ENCODE assay signal across 24 cellular contexts in genomic region chr1:240824238-240824637, GRCh38.
"Had no signal": no experiment of that assay in that cellular context is flagged by ENCODE, and none has a peak within 500 bp of the region (broad histone marks: within the 10 kb centered on the region; RNA-seq: fewer than 3 reads in every experiment).

No MANE protein-coding gene starts in this region.

- H3K9me3 ChIP-seq: ascending aorta, tibial artery had no signal

- FAIRE-seq: bronchial epithelial cell, keratinocyte, urothelium cell line had no signal

- H3K4me1 ChIP-seq: ascending aorta, left lung, tibial artery had no signal

- H3K27me3 ChIP-seq: ascending aorta, left lung, tibial artery had no signal

- ATAC-seq: activated T-cell treated with anti-CD3 and anti-CD28 coated beads, Interleukin-2, amount 50 U/mL, for 72 hours; left lung had no signal

- H3K36me3 ChIP-seq: ascending aorta, left lung, tibial artery had no signal

- H3K4me1 Mint-ChIP-seq: activated naive CD4-positive, alpha-beta T cell treated with anti-CD3 and anti-CD28 coated beads, Interleukin-2, amount 50 U/mL, for 24 hours had no signal

- H3K4me3 ChIP-seq: ascending aorta, left lung, tibial artery had no signal

- H3K27ac Mint-ChIP-seq: activated naive CD4-positive, alpha-beta T cell treated with anti-CD3 and anti-CD28 coated beads, Interleukin-2, amount 50 U/mL, for 24 hours; activated T-cell treated with anti-CD3 and anti-CD28 coated beads, Interleukin-2, amount 50 U/mL, for 72 hours; nephron progenitor cell had no signal

- H3K9me3 Mint-ChIP-seq: activated naive CD4-positive, alpha-beta T cell treated with anti-CD3 and anti-CD28 coated beads, Interleukin-2, amount 50 U/mL, for 24 hours had no signal

- H3K27ac ChIP-seq: ascending aorta, left lung, tibial artery, VCaP had no signal

- H3K4me3 Mint-ChIP-seq: activated naive CD4-positive, alpha-beta T cell treated with anti-CD3 and anti-CD28 coated beads, Interleukin-2, amount 50 U/mL, for 24 hours; activated T-cell treated with anti-CD3 and anti-CD28 coated beads, Interleukin-2, amount 50 U/mL, for 72 hours; nephron progenitor cell had no signal

- DNase-seq: activated CD4-positive, alpha-beta T cell treated with anti-CD3 and anti-CD28 coated beads, Interleukin-2, amount 50 U/mL, for 4 hours; activated gamma-delta T cell; activated T-cell treated with anti-CD3 and anti-CD28 coated beads, Interleukin-2, amount 50 U/mL, for 72 hours; dermis blood vessel endothelial cell; effector memory CD4-positive, alpha-beta T cell; foreskin fibroblast; hippocampal formation; left lung; mammary epithelial cell; nephron progenitor cell; retina; stimulated activated CD4-positive, alpha-beta T cell treated with anti-CD3 and anti-CD28 coated beads, Interleukin-12 subunit alpha, Interleukin-12 subunit beta, amount 100 ng/mL, for 4 hours; stimulated activated CD4-positive, alpha-beta T cell treated with anti-CD3 and anti-CD28 coated beads, Interleukin-1b, Interleukin-23, amount 100 ng/mL, for 48 hours; stimulated activated CD8-positive, alpha-beta memory T cell treated with anti-CD3 and anti-CD28 coated beads, Interleukin-4, amount 100 ng/mL, for 48 hours; stimulated activated naive CD4-positive, alpha-beta T cell treated with Interleukin-2 at 50 U/mL for 16 hours; substantia nigra; T-helper 2 cell; tibial artery had no signal

- H3K36me3 Mint-ChIP-seq: activated naive CD4-positive, alpha-beta T cell treated with anti-CD3 and anti-CD28 coated beads, Interleukin-2, amount 50 U/mL, for 24 hours had no signal
